13 cellular contexts compared by ENCODE assay signal in genomic region chrX:41184312-41184711, GRCh38.
A peak's percentile ranks its signal among the peaks of the same experiment; 100 is the strongest.
DNase-seq lines count a peak whose midpoint lies in the region; ATAC-seq and TF ChIP-seq lines count a peak whose summit lies in the region.
"Had no signal": no experiment of that assay in that cellular context is flagged by ENCODE, and none has a peak within 500 bp of the region (broad histone marks: within the 10 kb centered on the region; RNA-seq: fewer than 3 reads in every experiment).

No MANE protein-coding gene starts in this region.

- no peaks in the 10 kb centered on the region for H4K20me1 ChIP-seq in OCI-LY7 (ENCODE audit: insufficient read depth, low read length)

- ATAC-seq in GM18907 (IDR thresholded peaks at IDR 0.05; ENCODE audit: unreplicated experiment) (peak; percentile 52), HG02938 (IDR thresholded peaks at IDR 0.05; ENCODE audit: unreplicated experiment) (peak; percentile 64)
- ATAC-seq: CD8-positive, alpha-beta T cell had no signal

- H3K4me2 ChIP-seq in OCI-LY7 (ENCODE audit: low read length) = peak overlapping the region; percentile 36; the same call in 1 of the 2 replicates

- H3K9me2 ChIP-seq in OCI-LY7 (ENCODE audit: insufficient read depth, low read length) = no peaks in the 10 kb centered on the region

- no peak for TF ChIP-seq CTCF in GM13976 (IDR thresholded peaks at IDR 0.05; ENCODE audit: borderline replicate concordance, control extremely low read depth, extremely low read depth, insufficient read depth, missing control alignments)
- no peak for TF ChIP-seq CTCF in OCI-LY7 (conservative IDR thresholded peaks at IDR 0.05; ENCODE audit: low read length)

- CTCF ChIA-PET in OCI-LY7 (lab: Charles Lee; ENCODE audit: unreplicated experiment) = no interaction called here

- no peaks in the 10 kb centered on the region for H3K27me3 ChIP-seq in SJCRH30
- H3K27me3 ChIP-seq: colonic mucosa had no signal

- no peak overlapping the region for H2AFZ ChIP-seq in OCI-LY7 (ENCODE audit: low read length)

- no TSS peak for BruUV-seq in OCI-LY7 (replicated peaks; lab: Mats Ljungman, UMichigan)

- DNase-seq in GM13976 (ENCODE audit: low spot score) (peak; percentile 23), OCI-LY7 (ENCODE audit: low spot score) (peak; percentile 28), T1000 (lab: John Stamatoyannopoulos, UW) (no peak), iPS-NIHi11 (ENCODE audit: low spot score) (no peak), SJCRH30 (no peak), NCI-H446 treated with DMSO at 0.1 percent for 48 hours (lab: John Stamatoyannopoulos, UW) (no peak)
- DNase-seq: activated CD8-positive, alpha-beta memory T cell treated with anti-CD3 and anti-CD28 coated beads for 24 hours; CD8-positive, alpha-beta T cell; colonic mucosa; GDM1; NCI-H1930 had no signal

- in situ Hi-C loops in GM13976 (cut with MboI; ENCODE audit: low sequenced_read_pairs, unreplicated experiment) = no loop called here

- H3K9me3 ChIP-seq in OCI-LY7 (ENCODE audit: low read length) (no peaks in the 10 kb centered on the region), SJCRH30 (replicated peaks) (no peaks in the 10 kb centered on the region)
- H3K9me3 ChIP-seq: colonic mucosa had no signal

- peaks cover 3% of the 10 kb centered on the region; the same call in 1 of the 2 replicates for H3K79me2 ChIP-seq in OCI-LY7 (ENCODE audit: insufficient read depth, low read depth, low read length)

- POLR2A ChIA-PET in OCI-LY7 (lab: Charles Lee) = interaction anchor here (0.5 to 2.4 kb wide), 4 partner anchors 12 to 105 kb away, joined by 3 to 12 read pairs (median 4); no protein-coding TSS in a partner anchor

- H3K36me3 ChIP-seq in OCI-LY7 (ENCODE audit: insufficient read depth, low read length) (peaks cover 62% of the 10 kb centered on the region), SJCRH30 (no peaks in the 10 kb centered on the region; the same call in 1 of the 2 replicates)
- H3K36me3 ChIP-seq: colonic mucosa had no signal

- intact Hi-C loops in OCI-LY7 (cut with micrococcal nuclease; ENCODE audit: unreplicated experiment) = no loop called here

- no peak overlapping the region for H3K4me3 ChIP-seq in OCI-LY7 (ENCODE audit: low read depth, low read length, poor library complexity, severe bottlenecking)
- H3K4me3 ChIP-seq in SJCRH30 = no peak overlapping the region
- H3K4me3 ChIP-seq: colonic mucosa had no signal

- H3K4me1 ChIP-seq in OCI-LY7 (ENCODE audit: insufficient read depth, low read length, poor library complexity, severe bottlenecking) (peaks cover 22% of the 10 kb centered on the region), SJCRH30 (no peaks in the 10 kb centered on the region)
- H3K4me1 ChIP-seq: colonic mucosa had no signal

- H3K27ac ChIP-seq in OCI-LY7 (ENCODE audit: low read depth, low read length, poor library complexity, severe bottlenecking) (peak overlapping the region; percentile 16), SJCRH30 (no peak overlapping the region)
- H3K27ac ChIP-seq: colonic mucosa had no signal

Comparison
In these comparisons a context has a peak if more than half of its experiments do, and no peak if none do; other contexts are left out.
1. DNase-seq: peak in GM13976 (single experiment) and OCI-LY7 (single experiment); none in T1000 (single experiment), iPS-NIHi11 (single experiment), SJCRH30 (0 of 2) and NCI-H446 treated with DMSO at 0.1 percent for 48 hours (single experiment).